26 cellular contexts compared by ENCODE assay signal in genomic region chr15:55132672-55133071, GRCh38.
A peak's percentile ranks its signal among the peaks of the same experiment; 100 is the strongest.
DNase-seq lines count a peak whose midpoint lies in the region; ATAC-seq, FAIRE-seq and TF ChIP-seq lines count a peak whose summit lies in the region.
"Had no signal": no experiment of that assay in that cellular context is flagged by ENCODE, and none has a peak within 500 bp of the region (broad histone marks: within the 10 kb centered on the region; RNA-seq: fewer than 3 reads in every experiment).

No MANE protein-coding gene starts in this region.

- 81 to 91% methylated on average over 2 of the region's 2 CpGs for WGBS in pancreas, 2 donors

- DNase-seq in colonic mucosa (no peak), pancreas (no peak), DMS 273 treated with DMSO at 0.1 percent for 48 hours (lab: John Stamatoyannopoulos, UW) (no peak)
- DNase-seq: 8988T; AML-193; Caco-2; Calu3; CD4-positive, alpha-beta T cell; CD8-positive, alpha-beta T cell; DMS153; DMS53; DMS79; DND-41; EL; GDM1 had no signal

- H3K36me3 ChIP-seq in HEK293 (ENCODE audit: control insufficient read depth in 2 of 2, insufficient read depth in 1 of 2, low read length in 2 of 2) (no peaks in the 10 kb centered on the region), colonic mucosa (no peaks in the 10 kb centered on the region), pancreas (no peaks in the 10 kb centered on the region)

- TF ChIP-seq CTCF in HEK293 (tag by site-specific recombination; IDR thresholded peaks at IDR 0.05) (no peak), colonic mucosa (IDR thresholded peaks at IDR 0.05) (peak; percentile 11), pancreas (IDR thresholded peaks at IDR 0.05) (no peak)

- H3K4me3 ChIP-seq in HEK293 (ENCODE audit: low read depth, low read length) (no peak overlapping the region), colonic mucosa (no peak overlapping the region), pancreas (no peak overlapping the region)
- H3K4me3 ChIP-seq: A549; BLaER1 treated with 17β-estradiol and CSF1 and Interleukin-3, amounts not matched to agents 10 nM and 100 nM; GM12878 had no signal

- peak; percentile 32 for FAIRE-seq in pancreas (lab: Jason Lieb, UNC)
- FAIRE-seq: A549, D721Med, GM12878, GM12892, GM18507, GM19239 had no signal

- H3K27me3 ChIP-seq in colonic mucosa (no peaks in the 10 kb centered on the region), pancreas (no peaks in the 10 kb centered on the region)
- H3K27me3 ChIP-seq: BLaER1 treated with 17β-estradiol and CSF1 and Interleukin-3, amounts not matched to agents 10 nM and 100 nM had no signal

- ATAC-seq in pancreas (no peak), HG03354 (IDR thresholded peaks at IDR 0.05; ENCODE audit: poor library complexity, severe bottlenecking, unreplicated experiment) (no peak), GM18517 (IDR thresholded peaks at IDR 0.05; ENCODE audit: unreplicated experiment) (no peak)
- ATAC-seq: A549; CD8-positive, alpha-beta T cell; GM12878 had no signal

- POLR2A ChIA-PET in HEK293 (lab: Yijun Ruan, JAX) = no interaction called here

- intact Hi-C loops in colonic mucosa (cut with DNase I) = no loop called here
- intact Hi-C loops in pancreas (cut with DNase I) = no loop called here

- no peak overlapping the region for H3K27ac ChIP-seq in HEK293 (ENCODE audit: extremely low read depth, low read depth, low read length)
- no peak overlapping the region for H3K27ac ChIP-seq in colonic mucosa
- no peak overlapping the region for H3K27ac ChIP-seq in pancreas
- H3K27ac ChIP-seq: A549; BLaER1 treated with 17β-estradiol and CSF1 and Interleukin-3, amounts not matched to agents 10 nM and 100 nM; C4-2B had no signal

- CTCF ChIA-PET in HEK293 (lab: Yijun Ruan, JAX) = interaction anchor here (0.6 kb wide), 1 partner anchor 16 kb away, joined by 3 read pairs; no protein-coding TSS in a partner anchor

- H3K9me3 ChIP-seq in HEK293 (ENCODE audit: control insufficient read depth, insufficient read depth, low read depth, low read length) = no peaks in the 10 kb centered on the region
- no peaks in the 10 kb centered on the region for H3K9me3 ChIP-seq in colonic mucosa
- no peaks in the 10 kb centered on the region for H3K9me3 ChIP-seq in pancreas

- no peak overlapping the region for H3K9ac ChIP-seq in colonic mucosa (ENCODE audit: low read depth in 2 of 2, low read length in 2 of 2)
- H3K9ac ChIP-seq: BLaER1 treated with 17β-estradiol and CSF1 and Interleukin-3, amounts not matched to agents 10 nM and 100 nM had no signal

- H3K4me1 ChIP-seq in HEK293 (ENCODE audit: control insufficient read depth, insufficient read depth, low read length) = no peaks in the 10 kb centered on the region
- no peaks in the 10 kb centered on the region for H3K4me1 ChIP-seq in colonic mucosa
- H3K4me1 ChIP-seq in pancreas = no peaks in the 10 kb centered on the region
- H3K4me1 ChIP-seq: A549; BLaER1 treated with 17β-estradiol and CSF1 and Interleukin-3, amounts not matched to agents 10 nM and 100 nM; Caco-2 had no signal

TF ChIP-seq in HEK293, 187 proteins besides CTCF, POLR2A, EP300 and RAD21:
- no peak for TF ChIP-seq ZNF544 (tag by site-specific recombination; IDR thresholded peaks at IDR 0.05)
- peak; percentile 57 for TF ChIP-seq SETDB1 (IDR thresholded peaks at IDR 0.05; ENCODE audit: insufficient read length, low read length)
TF ChIP-seq in HEK293: peak in this region for 1.
